8 cellular contexts compared by ENCODE assay signal in genomic region chr11:128692750-128693578, GRCh38. TPM values are rescaled to one million over a fixed set of nuclear protein-coding genes. Genes with fewer than 3 reads are reported as not detected.
DNase-seq lines count a peak whose midpoint lies in the region; ATAC-seq and TF ChIP-seq lines count a peak whose summit lies in the region.

No MANE protein-coding gene starts in this region.

- TSS peak; percentile 73 for BruUV-seq in OCI-LY7 (replicated peaks; lab: Mats Ljungman, UMichigan)

- 2% methylated on average over 34 of the region's 68 CpGs for WGBS in suprapubic skin

- no peaks in the 10 kb centered on the region for H3K9me2 ChIP-seq in OCI-LY7 (ENCODE audit: insufficient read depth, low read length)

- no peak for ATAC-seq in GM21526 (IDR thresholded peaks at IDR 0.05; ENCODE audit: low FRiP score, unreplicated experiment)

- no peak for TF ChIP-seq EP300 in suprapubic skin (IDR thresholded peaks at IDR 0.05)

- H3K27ac ChIP-seq in OCI-LY7 (ENCODE audit: low read depth, low read length, poor library complexity, severe bottlenecking) (peak overlapping the region; percentile 66), breast epithelium (peak overlapping the region; percentile 68 to 92), suprapubic skin (peak overlapping the region; percentile 84), SJCRH30 (no peak overlapping the region)

- peak overlapping the region; percentile 77; the same call in 1 of the 2 replicates for H2AFZ ChIP-seq in OCI-LY7 (ENCODE audit: low read length)

- H3K36me3 ChIP-seq in OCI-LY7 (ENCODE audit: insufficient read depth, low read length), result peaks cover 19% of the 10 kb centered on the region; the same call in 1 of the 2 replicates
- H3K36me3 ChIP-seq in breast epithelium, result no peaks in the 10 kb centered on the region
- no peaks in the 10 kb centered on the region for H3K36me3 ChIP-seq in suprapubic skin
- H3K36me3 ChIP-seq in SJCRH30, result no peaks in the 10 kb centered on the region

- TF ChIP-seq POLR2A in breast epithelium (IDR thresholded peaks at IDR 0.05), result no peak
- peak in 1 of 2 donors; percentile 14 for TF ChIP-seq POLR2A in suprapubic skin (IDR thresholded peaks at IDR 0.05)

- peak overlapping the region; percentile 96 for H3K4me2 ChIP-seq in OCI-LY7 (ENCODE audit: low read length)

- intact Hi-C loops in OCI-LY7 (cut with micrococcal nuclease; ENCODE audit: unreplicated experiment), result loop anchor here (1.0 to 5.0 kb wide), 2 partner anchors 61 to 64 kb away; no protein-coding TSS in a partner anchor
- intact Hi-C loops in breast epithelium (cut with DNase I; ENCODE audit: low total_unique reads), result no loop called here

- no peaks in the 10 kb centered on the region for H3K9me3 ChIP-seq in OCI-LY7 (ENCODE audit: low read length)
- no peaks in the 10 kb centered on the region for H3K9me3 ChIP-seq in breast epithelium
- no peaks in the 10 kb centered on the region for H3K9me3 ChIP-seq in suprapubic skin
- H3K9me3 ChIP-seq in SJCRH30 (replicated peaks), result no peaks in the 10 kb centered on the region

- peaks cover 15% of the 10 kb centered on the region; the same call in 1 of the 2 replicates for H4K20me1 ChIP-seq in OCI-LY7 (ENCODE audit: insufficient read depth, low read length)

- H3K27me3 ChIP-seq in breast epithelium (peaks cover 3 to 76% of the 10 kb centered on the region in 2 donors), suprapubic skin (peaks cover 82% of the 10 kb centered on the region), SJCRH30 (no peaks in the 10 kb centered on the region)

- H3K4me1 ChIP-seq in OCI-LY7 (ENCODE audit: insufficient read depth, low read length, poor library complexity, severe bottlenecking), result peaks cover 41% of the 10 kb centered on the region
- peaks cover 0 to 6% of the 10 kb centered on the region in 2 donors for H3K4me1 ChIP-seq in breast epithelium
- H3K4me1 ChIP-seq in suprapubic skin, result peaks cover 47% of the 10 kb centered on the region
- H3K4me1 ChIP-seq in SJCRH30, result no peaks in the 10 kb centered on the region

- peaks cover 36% of the 10 kb centered on the region for H3K79me2 ChIP-seq in OCI-LY7 (ENCODE audit: insufficient read depth, low read depth, low read length)

- TF ChIP-seq CTCF in OCI-LY7 (conservative IDR thresholded peaks at IDR 0.05; ENCODE audit: low read length), result 0 out of 2 replicates have a peak, but pooled peaks have one; percentile 3
- no peak for TF ChIP-seq CTCF in breast epithelium (IDR thresholded peaks at IDR 0.05)
- no peak for TF ChIP-seq CTCF in suprapubic skin (IDR thresholded peaks at IDR 0.05)

- DNase-seq in NCI-H1105 treated with DMSO at 0.1 percent for 48 hours (lab: John Stamatoyannopoulos, UW) (peak; percentile 26), NCI-H1105 (lab: John Stamatoyannopoulos, UW) (no peak), OCI-LY7 (ENCODE audit: low spot score) (peak; percentile 42), breast epithelium (ENCODE audit: low spot score in 2 of 2) (no peak), left kidney (ENCODE audit: low read depth, low spot score) (peak; percentile 55), suprapubic skin (ENCODE audit: low spot score in 2 of 2) (peak in 1 of 2 donors; percentile 73), SJCRH30 (no peak)

- CTCF ChIA-PET in OCI-LY7 (lab: Charles Lee; ENCODE audit: unreplicated experiment), result interaction anchor here (0.5 kb wide), 2 partner anchors 19 to 42 kb away, joined by 3 to 5 read pairs; no protein-coding TSS in a partner anchor

- H3K4me3 ChIP-seq in OCI-LY7 (ENCODE audit: low read depth, low read length, poor library complexity, severe bottlenecking) (peak overlapping the region; percentile 79), breast epithelium (peak overlapping the region; percentile 60 to 82 (median 79)), suprapubic skin (peak overlapping the region; percentile 54), SJCRH30 (no peak overlapping the region)

- POLR2A ChIA-PET in OCI-LY7 (lab: Charles Lee), result interaction anchor here (0.6 to 1.3 kb wide), 8 partner anchors 8 to 138 kb away, joined by 3 to 12 read pairs (median 6); no protein-coding TSS in a partner anchor

RNA-seq across cellular contexts. Expression of gene FLI1, which starts 0.9 kb away (rescaled TPM):
- total RNA-seq in OCI-LY7 (2014; rRNA removed; shearing (Covaris generic)), result 79.4 and 88.8 TPM in 2 replicates
- total RNA-seq in OCI-LY7 (2022) (78.2 and 81.2 TPM in 2 replicates), breast epithelium (10 to 100 TPM; 23.9 to 62.2 (median 46.2) TPM), suprapubic skin (10 to 100 TPM in 3 of 4 donors, 1 to 10 TPM in 1; 6.1 to 21.2 (median 15.2) TPM)
- total RNA-seq in SJCRH30 (2014; rRNA removed; shearing (Covaris generic)), result 3.2 and 4.1 TPM in 2 replicates

Comparison
In these comparisons a context has a peak if more than half of its experiments do, and no peak if none do; other contexts are left out.
1. DNase-seq: peak in NCI-H1105 treated with DMSO at 0.1 percent for 48 hours (single experiment), OCI-LY7 (single experiment) and left kidney (single experiment); none in NCI-H1105 (single experiment), breast epithelium (0 of 2) and SJCRH30 (0 of 2).